Comparison of ENCODE assay signal across 1 cellular context in the genomic region with DNA sequence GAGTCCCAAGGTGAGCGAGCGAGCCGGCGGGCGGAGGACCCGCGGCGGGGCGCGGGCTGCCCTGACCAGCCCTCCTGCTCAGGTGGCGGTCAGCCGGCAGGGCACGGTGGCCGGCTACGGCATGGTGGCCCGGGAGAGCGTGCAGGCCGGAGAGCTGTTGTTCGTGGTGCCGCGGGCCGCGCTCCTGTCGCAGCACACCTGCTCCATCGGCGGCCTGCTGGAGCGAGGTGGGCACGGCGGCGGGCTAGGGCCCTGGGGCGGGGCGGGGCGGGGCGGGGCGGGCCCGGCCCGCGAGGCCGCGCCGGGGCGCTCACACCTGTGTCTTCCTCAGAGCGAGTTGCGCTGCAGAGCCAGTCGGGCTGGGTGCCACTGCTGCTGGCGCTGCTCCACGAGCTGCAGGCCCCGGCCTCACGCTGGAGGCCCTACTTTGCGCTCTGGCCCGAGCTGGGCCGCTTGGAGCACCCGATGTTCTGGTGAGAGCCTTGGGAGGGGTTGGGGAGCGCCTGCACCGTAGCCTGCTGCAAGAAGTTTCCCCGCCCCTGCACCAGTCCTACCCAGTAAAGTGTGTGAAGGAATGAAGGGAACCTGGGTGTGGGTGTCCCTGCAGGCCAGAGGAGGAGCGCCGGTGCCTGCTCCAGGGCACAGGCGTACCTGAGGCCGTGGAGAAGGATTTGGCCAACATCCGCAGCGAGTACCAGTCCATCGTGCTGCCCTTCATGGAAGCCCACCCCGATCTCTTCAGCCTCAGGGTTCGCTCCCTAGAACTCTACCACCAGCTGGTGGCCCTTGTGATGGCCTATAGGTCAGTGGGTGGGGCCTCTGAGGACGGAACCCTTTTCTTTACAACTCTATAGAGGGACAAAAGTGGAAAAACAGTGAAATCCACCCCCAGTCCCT.
TF ChIP-seq lines count a peak whose summit lies in the region.

No MANE protein-coding gene starts in this region.

TF ChIP-seq in HEK293, 187 proteins besides CTCF, POLR2A, EP300 and RAD21 (continued from another document):
- TF ChIP-seq, protein P1, sequence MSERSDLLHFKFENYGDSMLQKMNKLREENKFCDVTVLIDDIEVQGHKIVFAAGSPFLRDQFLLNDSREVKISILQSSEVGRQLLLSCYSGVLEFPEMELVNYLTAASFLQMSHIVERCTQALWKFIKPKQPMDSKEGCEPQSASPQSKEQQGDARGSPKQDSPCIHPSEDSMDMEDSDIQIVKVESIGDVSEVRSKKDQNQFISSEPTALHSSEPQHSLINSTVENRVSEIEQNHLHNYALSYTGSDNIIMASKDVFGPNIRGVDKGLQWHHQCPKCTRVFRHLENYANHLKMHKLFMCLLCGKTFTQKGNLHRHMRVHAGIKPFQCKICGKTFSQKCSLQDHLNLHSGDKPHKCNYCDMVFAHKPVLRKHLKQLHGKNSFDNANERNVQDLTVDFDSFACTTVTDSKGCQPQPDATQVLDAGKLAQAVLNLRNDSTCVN (tag by site-specific recombination; optimal IDR thresholded peaks at IDR 0.05) = peak; percentile 80
- TF ChIP-seq, protein P2, sequence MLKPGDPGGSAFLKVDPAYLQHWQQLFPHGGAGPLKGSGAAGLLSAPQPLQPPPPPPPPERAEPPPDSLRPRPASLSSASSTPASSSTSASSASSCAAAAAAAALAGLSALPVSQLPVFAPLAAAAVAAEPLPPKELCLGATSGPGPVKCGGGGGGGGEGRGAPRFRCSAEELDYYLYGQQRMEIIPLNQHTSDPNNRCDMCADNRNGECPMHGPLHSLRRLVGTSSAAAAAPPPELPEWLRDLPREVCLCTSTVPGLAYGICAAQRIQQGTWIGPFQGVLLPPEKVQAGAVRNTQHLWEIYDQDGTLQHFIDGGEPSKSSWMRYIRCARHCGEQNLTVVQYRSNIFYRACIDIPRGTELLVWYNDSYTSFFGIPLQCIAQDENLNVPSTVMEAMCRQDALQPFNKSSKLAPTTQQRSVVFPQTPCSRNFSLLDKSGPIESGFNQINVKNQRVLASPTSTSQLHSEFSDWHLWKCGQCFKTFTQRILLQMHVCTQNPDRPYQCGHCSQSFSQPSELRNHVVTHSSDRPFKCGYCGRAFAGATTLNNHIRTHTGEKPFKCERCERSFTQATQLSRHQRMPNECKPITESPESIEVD (tag by site-specific recombination; IDR thresholded peaks at IDR 0.05) = no peak
- TF ChIP-seq ZNF175 (tag by site-specific recombination; IDR thresholded peaks at IDR 0.05) (no peak), ZNF561 (tag by site-specific recombination; IDR thresholded peaks at IDR 0.05; ENCODE audit: borderline replicate concordance) (no peak), ZNF600 (tag by site-specific recombination; IDR thresholded peaks at IDR 0.05) (peak; percentile 86), ZNF610 (tag by site-specific recombination; IDR thresholded peaks at IDR 0.05; ENCODE audit: borderline replicate concordance) (peak; percentile 54; the same call in 1 of the 2 replicates), KLF10 (tag by site-specific recombination; IDR thresholded peaks at IDR 0.05) (no peak), ZNF140 (tag by site-specific recombination; IDR thresholded peaks at IDR 0.05) (no peak), ZNF747 (tag by site-specific recombination; IDR thresholded peaks at IDR 0.05) (no peak), KLF9 (tag by site-specific recombination; IDR thresholded peaks at IDR 0.05; ENCODE audit: low read depth) (peak; percentile 30), ZNF121 (tag by site-specific recombination; IDR thresholded peaks at IDR 0.05) (no peak), ZBTB1 (tag by site-specific recombination; IDR thresholded peaks at IDR 0.05) (no peak), GLIS2 (tag by site-specific recombination; IDR thresholded peaks at IDR 0.05) (0 out of 2 replicates have a peak, but pooled peaks have one; percentile 1)
- TF ChIP-seq, protein P3, sequence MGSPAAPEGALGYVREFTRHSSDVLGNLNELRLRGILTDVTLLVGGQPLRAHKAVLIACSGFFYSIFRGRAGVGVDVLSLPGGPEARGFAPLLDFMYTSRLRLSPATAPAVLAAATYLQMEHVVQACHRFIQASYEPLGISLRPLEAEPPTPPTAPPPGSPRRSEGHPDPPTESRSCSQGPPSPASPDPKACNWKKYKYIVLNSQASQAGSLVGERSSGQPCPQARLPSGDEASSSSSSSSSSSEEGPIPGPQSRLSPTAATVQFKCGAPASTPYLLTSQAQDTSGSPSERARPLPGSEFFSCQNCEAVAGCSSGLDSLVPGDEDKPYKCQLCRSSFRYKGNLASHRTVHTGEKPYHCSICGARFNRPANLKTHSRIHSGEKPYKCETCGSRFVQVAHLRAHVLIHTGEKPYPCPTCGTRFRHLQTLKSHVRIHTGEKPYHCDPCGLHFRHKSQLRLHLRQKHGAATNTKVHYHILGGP (tag by site-specific recombination; IDR thresholded peaks at IDR 0.05) = no peak
- TF ChIP-seq, protein P4, sequence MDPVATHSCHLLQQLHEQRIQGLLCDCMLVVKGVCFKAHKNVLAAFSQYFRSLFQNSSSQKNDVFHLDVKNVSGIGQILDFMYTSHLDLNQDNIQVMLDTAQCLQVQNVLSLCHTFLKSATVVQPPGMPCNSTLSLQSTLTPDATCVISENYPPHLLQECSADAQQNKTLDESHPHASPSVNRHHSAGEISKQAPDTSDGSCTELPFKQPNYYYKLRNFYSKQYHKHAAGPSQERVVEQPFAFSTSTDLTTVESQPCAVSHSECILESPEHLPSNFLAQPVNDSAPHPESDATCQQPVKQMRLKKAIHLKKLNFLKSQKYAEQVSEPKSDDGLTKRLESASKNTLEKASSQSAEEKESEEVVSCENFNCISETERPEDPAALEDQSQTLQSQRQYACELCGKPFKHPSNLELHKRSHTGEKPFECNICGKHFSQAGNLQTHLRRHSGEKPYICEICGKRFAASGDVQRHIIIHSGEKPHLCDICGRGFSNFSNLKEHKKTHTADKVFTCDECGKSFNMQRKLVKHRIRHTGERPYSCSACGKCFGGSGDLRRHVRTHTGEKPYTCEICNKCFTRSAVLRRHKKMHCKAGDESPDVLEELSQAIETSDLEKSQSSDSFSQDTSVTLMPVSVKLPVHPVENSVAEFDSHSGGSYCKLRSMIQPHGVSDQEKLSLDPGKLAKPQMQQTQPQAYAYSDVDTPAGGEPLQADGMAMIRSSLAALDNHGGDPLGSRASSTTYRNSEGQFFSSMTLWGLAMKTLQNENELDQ (tag by site-specific recombination; IDR thresholded peaks at IDR 0.05; ENCODE audit: low read depth) = no peak
- TF ChIP-seq, protein P5, sequence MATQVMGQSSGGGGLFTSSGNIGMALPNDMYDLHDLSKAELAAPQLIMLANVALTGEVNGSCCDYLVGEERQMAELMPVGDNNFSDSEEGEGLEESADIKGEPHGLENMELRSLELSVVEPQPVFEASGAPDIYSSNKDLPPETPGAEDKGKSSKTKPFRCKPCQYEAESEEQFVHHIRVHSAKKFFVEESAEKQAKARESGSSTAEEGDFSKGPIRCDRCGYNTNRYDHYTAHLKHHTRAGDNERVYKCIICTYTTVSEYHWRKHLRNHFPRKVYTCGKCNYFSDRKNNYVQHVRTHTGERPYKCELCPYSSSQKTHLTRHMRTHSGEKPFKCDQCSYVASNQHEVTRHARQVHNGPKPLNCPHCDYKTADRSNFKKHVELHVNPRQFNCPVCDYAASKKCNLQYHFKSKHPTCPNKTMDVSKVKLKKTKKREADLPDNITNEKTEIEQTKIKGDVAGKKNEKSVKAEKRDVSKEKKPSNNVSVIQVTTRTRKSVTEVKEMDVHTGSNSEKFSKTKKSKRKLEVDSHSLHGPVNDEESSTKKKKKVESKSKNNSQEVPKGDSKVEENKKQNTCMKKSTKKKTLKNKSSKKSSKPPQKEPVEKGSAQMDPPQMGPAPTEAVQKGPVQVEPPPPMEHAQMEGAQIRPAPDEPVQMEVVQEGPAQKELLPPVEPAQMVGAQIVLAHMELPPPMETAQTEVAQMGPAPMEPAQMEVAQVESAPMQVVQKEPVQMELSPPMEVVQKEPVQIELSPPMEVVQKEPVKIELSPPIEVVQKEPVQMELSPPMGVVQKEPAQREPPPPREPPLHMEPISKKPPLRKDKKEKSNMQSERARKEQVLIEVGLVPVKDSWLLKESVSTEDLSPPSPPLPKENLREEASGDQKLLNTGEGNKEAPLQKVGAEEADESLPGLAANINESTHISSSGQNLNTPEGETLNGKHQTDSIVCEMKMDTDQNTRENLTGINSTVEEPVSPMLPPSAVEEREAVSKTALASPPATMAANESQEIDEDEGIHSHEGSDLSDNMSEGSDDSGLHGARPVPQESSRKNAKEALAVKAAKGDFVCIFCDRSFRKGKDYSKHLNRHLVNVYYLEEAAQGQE (tag by site-specific recombination; IDR thresholded peaks at IDR 0.05) = peak; percentile 1; the same call in 1 of the 2 replicates
